Comparison of ENCODE assay signal across 11 cellular contexts in genomic region chr16:57622361-57623250, GRCh38. TPM values are rescaled to one million over a fixed set of nuclear protein-coding genes. Genes with fewer than 3 reads are reported as not detected.
DNase-seq lines count a peak whose midpoint lies in the region; ATAC-seq and TF ChIP-seq lines count a peak whose summit lies in the region.
"Had no signal": no experiment of that assay in that cellular context is flagged by ENCODE, and none has a peak within 500 bp of the region (broad histone marks: within the 10 kb centered on the region; RNA-seq: fewer than 3 reads in every experiment).

No MANE protein-coding gene starts in this region.

- in situ Hi-C loops in IMR-90 (cut with MboI; ENCODE audit: low sequenced_read_pairs) (no loop called here), brain microvascular endothelial cell (cut with HindIII; ENCODE audit: low pct_ligation_motif_present, low sequenced_read_pairs) (no loop called here)

- no peak for TF ChIP-seq EP300 in suprapubic skin (IDR thresholded peaks at IDR 0.05)

- H4K8ac ChIP-seq in IMR-90 (ENCODE audit: low read depth in 2 of 2, low read length in 2 of 2), result no peak overlapping the region

- no peak overlapping the region for H3K4me2 ChIP-seq in IMR-90 (ENCODE audit: low read depth, low read length)

- no peak overlapping the region for H2AK9ac ChIP-seq in IMR-90 (replicated peaks; ENCODE audit: low read depth, low read length, poor library complexity)

- no peak overlapping the region for H4K5ac ChIP-seq in IMR-90 (ENCODE audit: low read depth, low read length)

- CTCF ChIA-PET in IMR-90 (lab: Yijun Ruan, JAX), result interaction anchor here (1.3 kb wide), 1 partner anchor 47 kb away, joined by 5 read pairs; no protein-coding TSS in a partner anchor

- no peak for TF ChIP-seq CTCF in IMR-90 (conservative IDR thresholded peaks at IDR 0.05; ENCODE audit: low read depth, low read length)
- no peak for TF ChIP-seq CTCF in brain microvascular endothelial cell (IDR thresholded peaks at IDR 0.05; ENCODE audit: low read depth, low read length, missing control alignments)
- TF ChIP-seq CTCF in left lung (IDR thresholded peaks at IDR 0.05), result no peak
- TF ChIP-seq CTCF in suprapubic skin (IDR thresholded peaks at IDR 0.05), result no peak

- peak overlapping the region; percentile 46 for H2AFZ ChIP-seq in IMR-90 (replicated peaks; ENCODE audit: low read length, poor library complexity)

- ATAC-seq in IMR-90 (ENCODE audit: low read depth) (no peak), left lung (no peak), HG03571 (IDR thresholded peaks at IDR 0.05; ENCODE audit: unreplicated experiment) (no peak)

- 100% methylated on average over 2 of the region's 16 CpGs; no CpG with 5 or more reads in 1 of the 2 experiments for WGBS in IMR-90 (ENCODE audit: extremely low coverage in 2 of 2, insufficient read length in 1 of 2), 2 experiments
- WGBS in suprapubic skin, result 64% methylated on average over 13 of the region's 16 CpGs

- no peak for TF ChIP-seq RAD21 in IMR-90 (IDR thresholded peaks at IDR 0.05; ENCODE audit: low read length)

- no TSS peak for BruUV-seq in IMR-90 (replicated peaks; lab: Mats Ljungman, UMichigan)

- POLR2A ChIA-PET in IMR-90 (lab: Charles Lee; ENCODE audit: unreplicated experiment), result no interaction called here

- H3K4me3 ChIP-seq in IMR-90 (ENCODE audit: insufficient read depth, low read depth, low read length) (no peak overlapping the region), brain microvascular endothelial cell (ENCODE audit: low read depth, low read length) (no peak overlapping the region), left lung (no peak overlapping the region), suprapubic skin (no peak overlapping the region)

- no peak overlapping the region for H3K18ac ChIP-seq in IMR-90 (ENCODE audit: low read depth, low read length)

- H3K56ac ChIP-seq in IMR-90 (ENCODE audit: extremely low read depth, insufficient read depth, low read length), result no peak overlapping the region

- H2BK15ac ChIP-seq in IMR-90 (ENCODE audit: low read depth, low read length), result no peak overlapping the region; the same call in 2 of the 3 replicates

- H3K36me3 ChIP-seq in IMR-90 (ENCODE audit: control insufficient read depth, insufficient read depth, low read length), result no peaks in the 10 kb centered on the region
- H3K36me3 ChIP-seq in brain microvascular endothelial cell (replicated peaks), result no peaks in the 10 kb centered on the region
- no peaks in the 10 kb centered on the region for H3K36me3 ChIP-seq in left lung
- no peaks in the 10 kb centered on the region for H3K36me3 ChIP-seq in suprapubic skin

- no peak overlapping the region for H2BK20ac ChIP-seq in IMR-90 (ENCODE audit: low read depth, low read length)

- H2AK5ac ChIP-seq in IMR-90 (ENCODE audit: low read depth, low read length), result peak overlapping the region; percentile 57

- H3K23ac ChIP-seq in IMR-90 (ENCODE audit: low read depth, low read length), result no peak overlapping the region; the same call in 1 of the 2 replicates

- 0 out of 2 replicates have a peak, but pooled peaks cover 4% of the 10 kb centered on the region for H3K9me1 ChIP-seq in IMR-90 (ENCODE audit: insufficient read depth, low read length)

- H2BK120ac ChIP-seq in IMR-90 (ENCODE audit: low read depth, low read length), result no peak overlapping the region; the same call in 1 of the 2 replicates

- TF ChIP-seq POLR2A in IMR-90 (IDR thresholded peaks at IDR 0.05; ENCODE audit: low read depth, low read length) (no peak), suprapubic skin (IDR thresholded peaks at IDR 0.05) (no peak)

- H4K91ac ChIP-seq in IMR-90 (ENCODE audit: insufficient read depth, low read depth, low read length), result no peak overlapping the region; the same call in 1 of the 2 replicates

- intact Hi-C loops in IMR-90 (cut with micrococcal nuclease) (no loop called here), left lung (cut with DNase I) (no loop called here)

- H2BK5ac ChIP-seq in IMR-90 (ENCODE audit: low read depth, low read length, poor library complexity, severe bottlenecking), result no peak overlapping the region

- no peaks in the 10 kb centered on the region for H4K20me1 ChIP-seq in IMR-90 (ENCODE audit: insufficient read depth, low read length)

- H3K4ac ChIP-seq in IMR-90 (ENCODE audit: low read depth, low read length), result 0 out of 2 replicates have a peak overlapping the region, but pooled peaks have one; percentile 18

- dilution Hi-C loops in IMR-90 (cut with HindIII; ENCODE audit: low sequenced_read_pairs, unreplicated experiment), result no loop called here

- H3K79me1 ChIP-seq in IMR-90 (ENCODE audit: low read depth in 1 of 2, low read length in 2 of 2), result no peaks in the 10 kb centered on the region

- no peak overlapping the region for H3K9ac ChIP-seq in IMR-90 (ENCODE audit: low read depth, low read length)

- no peak overlapping the region for H3K27ac ChIP-seq in IMR-90 (ENCODE audit: insufficient read depth, low read length)
- H3K27ac ChIP-seq in brain microvascular endothelial cell, result no peak overlapping the region
- no peak overlapping the region for H3K27ac ChIP-seq in left lung
- H3K27ac ChIP-seq in suprapubic skin, result peak overlapping the region; percentile 96

- DNase-seq in IMR-90 (no peak), brain microvascular endothelial cell (peak; percentile 15), left lung (peak; percentile 30 to 62), suprapubic skin (ENCODE audit: low spot score in 2 of 2) (peak in 1 of 2 donors; percentile 55), pons (ENCODE audit: low spot score) (no peak)
- DNase-seq in activated CD4-positive, alpha-beta T cell treated with anti-CD3 and anti-CD28 coated beads for 4 hours, result no peak
- DNase-seq: activated CD4-positive, alpha-beta T cell treated with anti-CD3 and anti-CD28 coated beads for 1 hour; dermis blood vessel endothelial cell; NCI-H774 had no signal

- H3K4me1 ChIP-seq in IMR-90 (ENCODE audit: control insufficient read depth, insufficient read depth, low read length) (peaks cover 23% of the 10 kb centered on the region), left lung (peaks cover 3 to 5% of the 10 kb centered on the region in 2 donors), suprapubic skin (peaks cover 76% of the 10 kb centered on the region)

- H3K9me3 ChIP-seq in IMR-90 (ENCODE audit: control insufficient read depth, insufficient read depth, low read length), result no peaks in the 10 kb centered on the region
- no peaks in the 10 kb centered on the region for H3K9me3 ChIP-seq in left lung
- H3K9me3 ChIP-seq in suprapubic skin, result no peaks in the 10 kb centered on the region

- no peak overlapping the region for H3K14ac ChIP-seq in IMR-90 (replicated peaks; ENCODE audit: low read depth, low read length)

- H3K27me3 ChIP-seq in IMR-90 (ENCODE audit: control insufficient read depth, insufficient read depth, low read length) (no peaks in the 10 kb centered on the region), brain microvascular endothelial cell (replicated peaks) (no peaks in the 10 kb centered on the region), left lung (peaks cover 0 to under 1% of the 10 kb centered on the region in 2 donors), suprapubic skin (no peaks in the 10 kb centered on the region)

TF ChIP-seq in IMR-90, 13 proteins besides CTCF, POLR2A, EP300 and RAD21:
- TF ChIP-seq MXI1 (IDR thresholded peaks at IDR 0.05; ENCODE audit: borderline replicate concordance, low read depth, low read length) (no peak), ELK1 (IDR thresholded peaks at IDR 0.05; ENCODE audit: borderline replicate concordance, low read depth, low read length) (no peak)
TF ChIP-seq in IMR-90: peak in this region for 0.

RNA-seq across cellular contexts. Expression of gene ADGRG1, which starts 5.8 kb away (rescaled TPM):
- total RNA-seq in IMR-90 (2012; rRNA removed), result 0.83 and 0.90 TPM in 2 replicates
- polyA plus RNA-seq in IMR-90 (2012; rRNA removed), result 7.0 and 8.4 TPM in 2 replicates
- polyA plus RNA-seq in IMR-90 (2012; cell fraction: cytosol; rRNA removed), result 7.1 and 9.4 TPM in 2 replicates
- 7.6 and 14.1 TPM in 2 replicates for polyA plus RNA-seq in IMR-90 (2012; cell fraction: nucleus; rRNA removed; ENCODE audit: low replicate concordance)
- 10 to 100 TPM; 53.2 to 78.4 TPM for total RNA-seq in left lung
- total RNA-seq in suprapubic skin, result 100 to 1,000 TPM; 107 to 202 (median 139) TPM

RNA-seq across cellular contexts. Expression of gene ADGRG3, which starts 45.5 kb away (rescaled TPM):
- total RNA-seq in IMR-90 (2012; rRNA removed) (not detected in 2 replicates), left lung (10 to 100 TPM in 1 of 2 donors, 1 to 10 TPM in 1; 1.1 to 29.8 TPM), suprapubic skin (1 to 10 TPM in 2 of 4 donors, under 1 TPM in 1, not detected in 1; 0.32 to 2.0 (median 2.0) TPM)
- not detected in 2 replicates for polyA plus RNA-seq in IMR-90 (2012; rRNA removed)
- not detected in 2 replicates for polyA plus RNA-seq in IMR-90 (2012; cell fraction: cytosol; rRNA removed)
- polyA plus RNA-seq in IMR-90 (2012; cell fraction: nucleus; rRNA removed; ENCODE audit: low replicate concordance), result not detected in 2 replicates
- total RNA-seq: M059J had no signal

Comparison
In these comparisons a context has a peak if more than half of its experiments do, and no peak if none do; other contexts are left out.
1. DNase-seq: peak in brain microvascular endothelial cell (single experiment) and left lung (2 of 2); none in IMR-90 (single experiment), activated CD4-positive, alpha-beta T cell treated with anti-CD3 and anti-CD28 coated beads for 4 hours (0 of 2) and pons (single experiment).
2. RNA of gene ADGRG1, which starts 5.8 kb away (total RNA-seq): 107 to 202 TPM in suprapubic skin and 53.2 to 78.4 TPM in left lung; 0.83 to 0.90 TPM in IMR-90; every median in the first group is over 10 times any median in the second.